10 cellular contexts compared by ENCODE assay signal in genomic region chr20:21615617-21616080, GRCh38.
A peak's percentile ranks its signal among the peaks of the same experiment; 100 is the strongest.
DNase-seq lines count a peak whose midpoint lies in the region; ATAC-seq, FAIRE-seq and TF ChIP-seq lines count a peak whose summit lies in the region.
"Had no signal": no experiment of that assay in that cellular context is flagged by ENCODE, and none has a peak within 500 bp of the region (broad histone marks: within the 10 kb centered on the region; RNA-seq: fewer than 3 reads in every experiment).

No MANE protein-coding gene starts in this region.

- FAIRE-seq in endothelial cell of umbilical vein (lab: Jason Lieb, UNC): no peak
- FAIRE-seq: A204.1, endometrium had no signal

- dilution Hi-C loops in endothelial cell of umbilical vein (cut with MboI; ENCODE audit: extremely low pct_ligation_motif_present, low sequenced_read_pairs): no loop called here

- H3K9ac ChIP-seq in endothelial cell of umbilical vein (replicated peaks; ENCODE audit: extremely low read depth, insufficient read depth, low read length): no peak overlapping the region

- peaks cover 0 to 5% (median 0%) of the 10 kb centered on the region in 11 donors for H3K9me3 Mint-ChIP-seq in naive thymus-derived CD4-positive, alpha-beta T cell

- H3K27ac ChIP-seq in endothelial cell of umbilical vein (ENCODE audit: insufficient read depth, low read depth, low read length): no peak overlapping the region
- no peak overlapping the region for H3K27ac ChIP-seq in naive thymus-derived CD4-positive, alpha-beta T cell (ENCODE audit: low read depth, low read length)
- H3K27ac ChIP-seq in thyroid gland: no peak overlapping the region

- no peaks in the 10 kb centered on the region for H3K4me1 ChIP-seq in endothelial cell of umbilical vein (ENCODE audit: control insufficient read depth, extremely low read depth, insufficient read depth, low read length)
- H3K4me1 ChIP-seq in naive thymus-derived CD4-positive, alpha-beta T cell (ENCODE audit: control insufficient read depth in 2 of 2, insufficient read depth in 2 of 2, low read length in 2 of 2): no peaks in the 10 kb centered on the region
- no peaks in the 10 kb centered on the region for H3K4me1 ChIP-seq in thyroid gland

- H3K79me2 ChIP-seq in endothelial cell of umbilical vein (ENCODE audit: control insufficient read depth, insufficient read depth, low read length): no peaks in the 10 kb centered on the region

- ATAC-seq in HG02610 (IDR thresholded peaks at IDR 0.05; ENCODE audit: unreplicated experiment): peak; percentile 56
- no peak for ATAC-seq in naive thymus-derived CD4-positive, alpha-beta T cell

- WGBS in thyroid gland, 2 donors: 33 to 41% methylated on average over 10 of the region's 10 CpGs

- no peak overlapping the region for H3K4me2 ChIP-seq in endothelial cell of umbilical vein (ENCODE audit: insufficient read depth, low read length)

- POLR2A ChIA-PET in endothelial cell of umbilical vein (lab: Charles Lee): no interaction called here
- POLR2A ChIA-PET in naive thymus-derived CD4-positive, alpha-beta T cell (lab: Charles Lee): no interaction called here

- no peaks in the 10 kb centered on the region for H3K9me3 ChIP-seq in endothelial cell of umbilical vein (replicated peaks; ENCODE audit: control insufficient read depth, insufficient read depth, low read length)
- no peaks in the 10 kb centered on the region for H3K9me3 ChIP-seq in naive thymus-derived CD4-positive, alpha-beta T cell (ENCODE audit: control insufficient read depth in 2 of 3, low read length in 3 of 3)
- no peaks in the 10 kb centered on the region for H3K9me3 ChIP-seq in thyroid gland

- CTCF ChIA-PET in endothelial cell of umbilical vein (lab: Charles Lee): interaction anchor here (0.7 to 3.8 kb wide), 14 partner anchors 13 to 781 kb away, joined by 3 to 29 read pairs (median 4); no protein-coding TSS in a partner anchor
- CTCF ChIA-PET in naive thymus-derived CD4-positive, alpha-beta T cell (lab: Charles Lee): interaction anchor here (1.2 to 2.0 kb wide), 4 partner anchors 14 to 380 kb away, joined by 3 to 13 read pairs (median 4); no protein-coding TSS in a partner anchor

- no peaks in the 10 kb centered on the region for H3K36me3 Mint-ChIP-seq in naive thymus-derived CD4-positive, alpha-beta T cell

- H3K9me1 ChIP-seq in endothelial cell of umbilical vein (replicated peaks; ENCODE audit: control insufficient read depth, extremely low read depth, insufficient read depth, low read length): no peaks in the 10 kb centered on the region

- intact Hi-C loops in endothelial cell of umbilical vein (cut with micrococcal nuclease) (loop anchor here (5.0 kb wide), 1 partner anchor 753 kb away; no protein-coding TSS in a partner anchor), thyroid gland (cut with DNase I) (loop anchor here (10.0 kb wide), 1 partner anchor 771 kb away; no protein-coding TSS in a partner anchor)
- intact Hi-C loops in naive thymus-derived CD4-positive, alpha-beta T cell (cut with micrococcal nuclease): loop anchor here (1.0 to 5.0 kb wide), 5 partner anchors 85 to 755 kb away; no protein-coding TSS in a partner anchor

- TF ChIP-seq POLR2A in endothelial cell of umbilical vein (IDR thresholded peaks at IDR 0.05; ENCODE audit: low read depth, low read length) (no peak), thyroid gland (IDR thresholded peaks at IDR 0.05) (no peak)

- H3K27me3 ChIP-seq in endothelial cell of umbilical vein (ENCODE audit: control insufficient read depth in 2 of 2, insufficient read depth in 2 of 2, low read length in 2 of 2) (no peaks in the 10 kb centered on the region), thyroid gland (no peaks in the 10 kb centered on the region)
- no peaks in the 10 kb centered on the region for H3K27me3 ChIP-seq in naive thymus-derived CD4-positive, alpha-beta T cell (ENCODE audit: control insufficient read depth in 2 of 2, insufficient read depth in 2 of 2, low read length in 2 of 2)

- no peaks in the 10 kb centered on the region for H4K20me1 ChIP-seq in endothelial cell of umbilical vein (replicated peaks; ENCODE audit: control insufficient read depth, extremely low read depth, insufficient read depth, low read length)

- DNase-seq in DMS 273 (lab: John Stamatoyannopoulos, UW; ENCODE audit: unreplicated experiment) (peak; percentile 83), DMS 273 treated with DMSO at 0.1 percent for 48 hours (lab: John Stamatoyannopoulos, UW) (no peak), NCI-H2227 treated with DMSO at 0.1 percent for 48 hours (lab: John Stamatoyannopoulos, UW) (peak; percentile 9), endothelial cell of umbilical vein (ENCODE audit: low read depth, low spot score) (peak; percentile 39), thyroid gland (peak; percentile 65 to 78)
- peak; percentile 39 for DNase-seq in activated CD4-positive, alpha-beta T cell treated with anti-CD3 and anti-CD28 coated beads, Interleukin-2, amount 50 U/mL, for 1 hour
- DNase-seq in naive thymus-derived CD4-positive, alpha-beta T cell: peak in 7 of 9 donors; percentile 13 to 38 (median 24)

- BruUV-seq in endothelial cell of umbilical vein (replicated peaks; lab: Mats Ljungman, UMichigan): no TSS peak

- H3K27me3 Mint-ChIP-seq in naive thymus-derived CD4-positive, alpha-beta T cell: peaks cover 9 to 55% (median 42%) of the 10 kb centered on the region in 5 donors

- H3K4me1 Mint-ChIP-seq in naive thymus-derived CD4-positive, alpha-beta T cell: peaks cover 0 to 6% (median 0%) of the 10 kb centered on the region in 7 donors

- TF ChIP-seq CTCF in endothelial cell of umbilical vein (IDR thresholded peaks at IDR 0.05; ENCODE audit: extremely low read depth in 1 of 2, insufficient read depth in 1 of 2, low read depth in 1 of 2, low read length in 2 of 2) (peak; percentile 54 to 81), thyroid gland (IDR thresholded peaks at IDR 0.05) (peak; percentile 27 to 83 (median 54))

- no peak overlapping the region for H2AFZ ChIP-seq in endothelial cell of umbilical vein (ENCODE audit: low read depth, low read length)

- H3K4me3 ChIP-seq in endothelial cell of umbilical vein (replicated peaks in 1 of 3; ENCODE audit: insufficient read depth in 1 of 3, low read depth in 1 of 3, low read length in 3 of 3) (no peak overlapping the region), thyroid gland (replicated peaks in 1 of 3) (no peak overlapping the region)
- H3K4me3 ChIP-seq in naive thymus-derived CD4-positive, alpha-beta T cell (ENCODE audit: low read length): no peak overlapping the region

- no peaks in the 10 kb centered on the region for H3K36me3 ChIP-seq in endothelial cell of umbilical vein (ENCODE audit: control insufficient read depth in 2 of 2, extremely low read depth in 1 of 2, insufficient read depth in 2 of 2, low read length in 2 of 2)
- H3K36me3 ChIP-seq in naive thymus-derived CD4-positive, alpha-beta T cell (ENCODE audit: control insufficient read depth in 2 of 3, insufficient read depth in 3 of 3, low read length in 3 of 3): no peaks in the 10 kb centered on the region
- H3K36me3 ChIP-seq in thyroid gland: no peaks in the 10 kb centered on the region

- no peak overlapping the region for H3K4me3 Mint-ChIP-seq in naive thymus-derived CD4-positive, alpha-beta T cell

- no peak overlapping the region for H3K27ac Mint-ChIP-seq in naive thymus-derived CD4-positive, alpha-beta T cell

TF ChIP-seq in endothelial cell of umbilical vein, 7 proteins besides CTCF, POLR2A, EP300 and RAD21:
- TF ChIP-seq POLR2AphosphoS5 (IDR thresholded peaks at IDR 0.05; ENCODE audit: insufficient read depth, low read depth, low read length): no peak
- TF ChIP-seq EZH2 (IDR thresholded peaks at IDR 0.05; ENCODE audit: borderline replicate concordance, low read depth, low read length, severe bottlenecking): no peak
- no peak for TF ChIP-seq FOS (IDR thresholded peaks at IDR 0.05; ENCODE audit: borderline replicate concordance, insufficient read depth, low read length)
- no peak for TF ChIP-seq MYC (IDR thresholded peaks at IDR 0.05; ENCODE audit: low read depth, low read length)
- TF ChIP-seq JUN (IDR thresholded peaks at IDR 0.05; ENCODE audit: borderline replicate concordance, insufficient read depth, insufficient read length, low read depth): no peak
- TF ChIP-seq GATA2 (IDR thresholded peaks at IDR 0.05; ENCODE audit: insufficient read depth, insufficient read length, low read depth, low read length): no peak
- TF ChIP-seq MAX (IDR thresholded peaks at IDR 0.05; ENCODE audit: insufficient read depth, insufficient read length): no peak
